8 cellular contexts compared by ENCODE assay signal in genomic region chr3:101724329-101725191, GRCh38. TPM values are rescaled to one million over a fixed set of nuclear protein-coding genes. Genes with fewer than 3 reads are reported as not detected.
A peak's percentile ranks its signal among the peaks of the same experiment; 100 is the strongest.
DNase-seq lines count a peak whose midpoint lies in the region; ATAC-seq and TF ChIP-seq lines count a peak whose summit lies in the region.

Gene CEP97, plus strand, starts transcription at chr3:101724614. Its CDS starts 63 bp downstream, at chr3:101724677.

- no peaks in the 10 kb centered on the region for H3K27me3 Mint-ChIP-seq in activated T-helper 2 cell treated with anti-CD3 and anti-CD28 coated beads, Interferon-gamma antibody, Interleukin-2, Interleukin-4, amounts not matched to agents 10 μg/mL and 5 μg/mL and 100 μg/mL, durations not matched to agents 14 hours and 24 hours and 36 hours (ENCODE audit: low read depth)
- no peaks in the 10 kb centered on the region for H3K27me3 Mint-ChIP-seq in nephron (ENCODE audit: low read depth)
- no peaks in the 10 kb centered on the region for H3K27me3 Mint-ChIP-seq in stimulated activated naive CD8-positive, alpha-beta T cell treated with anti-CD3 and anti-CD28 coated beads, Interleukin-15, Interleukin-2, amounts not matched to agents 100 ng/mL and 50 ng/mL, for 24 hours

- H3K4me3 ChIP-seq in RWPE2 (ENCODE audit: severe bottlenecking) (peak within 1 kb of the TSS; percentile 76), fibroblast of the aortic adventitia (ENCODE audit: low read depth, low read length) (peak within 1 kb of the TSS; percentile 94)

- H3K9me3 Mint-ChIP-seq in activated T-helper 2 cell treated with anti-CD3 and anti-CD28 coated beads, Interferon-gamma antibody, Interleukin-2, Interleukin-4, amounts not matched to agents 10 μg/mL and 5 μg/mL and 100 μg/mL, durations not matched to agents 14 hours and 24 hours and 36 hours: no peaks in the 10 kb centered on the region
- no peaks in the 10 kb centered on the region for H3K9me3 Mint-ChIP-seq in nephron
- H3K9me3 Mint-ChIP-seq in stimulated activated naive CD8-positive, alpha-beta T cell treated with anti-CD3 and anti-CD28 coated beads, Interleukin-15, Interleukin-2, amounts not matched to agents 100 ng/mL and 50 ng/mL, for 24 hours: no peaks in the 10 kb centered on the region

- peaks cover 25% of the 10 kb centered on the region for H3K36me3 Mint-ChIP-seq in activated T-helper 2 cell treated with anti-CD3 and anti-CD28 coated beads, Interferon-gamma antibody, Interleukin-2, Interleukin-4, amounts not matched to agents 10 μg/mL and 5 μg/mL and 100 μg/mL, durations not matched to agents 14 hours and 24 hours and 36 hours (ENCODE audit: low read depth)
- peaks cover 21% of the 10 kb centered on the region for H3K36me3 Mint-ChIP-seq in nephron (ENCODE audit: low read depth)
- peaks cover 26% of the 10 kb centered on the region for H3K36me3 Mint-ChIP-seq in stimulated activated naive CD8-positive, alpha-beta T cell treated with anti-CD3 and anti-CD28 coated beads, Interleukin-15, Interleukin-2, amounts not matched to agents 100 ng/mL and 50 ng/mL, for 24 hours (ENCODE audit: low read depth)

- peak within 1 kb of the TSS; percentile 58 for H3K27ac ChIP-seq in RWPE2 (ENCODE audit: poor library complexity, severe bottlenecking)

- H3K36me3 ChIP-seq in RWPE2 (ENCODE audit: low read depth): peaks cover 33% of the 10 kb centered on the region

- intact Hi-C loops in activated T-helper 2 cell treated with anti-CD3 and anti-CD28 coated beads, Interferon-gamma antibody, Interleukin-2, Interleukin-4, amounts not matched to agents 10 μg/mL and 5 μg/mL and 100 μg/mL, durations not matched to agents 14 hours and 24 hours and 36 hours (cut with micrococcal nuclease): loop anchor here (1.0 to 10.0 kb wide), 8 partner anchors 38 to 552 kb away; partner anchors contain the start of genes NFKBIZ, NXPE3, PCNP and RPL24

- peak; percentile 92 for DNase-seq in EH (ENCODE audit: low read depth)
- peak; percentile 85 for DNase-seq in H4 (ENCODE audit: low spot score)
- peak; percentile 91 for DNase-seq in LoVo (ENCODE audit: low spot score)
- DNase-seq in RWPE2 (ENCODE audit: low spot score): peak; percentile 93
- peak; percentile 85 for DNase-seq in activated T-helper 2 cell treated with anti-CD3 and anti-CD28 coated beads, Interferon-gamma antibody, Interleukin-2, Interleukin-4, amounts not matched to agents 10 μg/mL and 5 μg/mL and 100 μg/mL, durations not matched to agents 14 hours and 24 hours and 36 hours (ENCODE audit: low spot score)
- DNase-seq in fibroblast of the aortic adventitia (ENCODE audit: low read depth): peak; percentile 89

- no peaks in the 10 kb centered on the region for H3K9me3 ChIP-seq in RWPE2 (ENCODE audit: severe bottlenecking)

- peak within 1 kb of the TSS; percentile 96 for H3K4me3 Mint-ChIP-seq in activated T-helper 2 cell treated with anti-CD3 and anti-CD28 coated beads, Interferon-gamma antibody, Interleukin-2, Interleukin-4, amounts not matched to agents 10 μg/mL and 5 μg/mL and 100 μg/mL, durations not matched to agents 14 hours and 24 hours and 36 hours (ENCODE audit: low read depth)
- peak within 1 kb of the TSS; percentile 98 to 99 (median 99) for H3K4me3 Mint-ChIP-seq in nephron
- H3K4me3 Mint-ChIP-seq in stimulated activated naive CD8-positive, alpha-beta T cell treated with anti-CD3 and anti-CD28 coated beads, Interleukin-15, Interleukin-2, amounts not matched to agents 100 ng/mL and 50 ng/mL, for 24 hours: peak within 1 kb of the TSS; percentile 99

- peaks cover 38% of the 10 kb centered on the region for H3K4me1 ChIP-seq in RWPE2 (ENCODE audit: insufficient read depth, poor library complexity, severe bottlenecking)

- peak; percentile 95 for ATAC-seq in RWPE2 (ENCODE audit: low read depth)

- TF ChIP-seq CTCF in RWPE2 (IDR thresholded peaks at IDR 0.05; ENCODE audit: poor library complexity, severe bottlenecking): no peak
- TF ChIP-seq CTCF in fibroblast of the aortic adventitia (IDR thresholded peaks at IDR 0.05; ENCODE audit: insufficient read depth, low read length): no peak
- TF ChIP-seq CTCF in nephron (IDR thresholded peaks at IDR 0.05; ENCODE audit: unreplicated experiment in 3 of 3): no peak

- peaks cover 40% of the 10 kb centered on the region for H3K4me1 Mint-ChIP-seq in activated T-helper 2 cell treated with anti-CD3 and anti-CD28 coated beads, Interferon-gamma antibody, Interleukin-2, Interleukin-4, amounts not matched to agents 10 μg/mL and 5 μg/mL and 100 μg/mL, durations not matched to agents 14 hours and 24 hours and 36 hours (ENCODE audit: low read depth)
- H3K4me1 Mint-ChIP-seq in nephron: peaks cover 27% of the 10 kb centered on the region
- H3K4me1 Mint-ChIP-seq in stimulated activated naive CD8-positive, alpha-beta T cell treated with anti-CD3 and anti-CD28 coated beads, Interleukin-15, Interleukin-2, amounts not matched to agents 100 ng/mL and 50 ng/mL, for 24 hours (ENCODE audit: low read depth): peaks cover 57% of the 10 kb centered on the region

- H3K27ac Mint-ChIP-seq in activated T-helper 2 cell treated with anti-CD3 and anti-CD28 coated beads, Interferon-gamma antibody, Interleukin-2, Interleukin-4, amounts not matched to agents 10 μg/mL and 5 μg/mL and 100 μg/mL, durations not matched to agents 14 hours and 24 hours and 36 hours: peak within 1 kb of the TSS; percentile 98
- H3K27ac Mint-ChIP-seq in nephron: peak within 1 kb of the TSS; percentile 92 to 99 (median 97)
- H3K27ac Mint-ChIP-seq in stimulated activated naive CD8-positive, alpha-beta T cell treated with anti-CD3 and anti-CD28 coated beads, Interleukin-15, Interleukin-2, amounts not matched to agents 100 ng/mL and 50 ng/mL, for 24 hours: peak within 1 kb of the TSS; percentile 97

- H3K27me3 ChIP-seq in RWPE2 (ENCODE audit: insufficient read depth, poor library complexity, severe bottlenecking): no peaks in the 10 kb centered on the region

RNA-seq across cellular contexts. Expression of gene CEP97, which starts in this region (rescaled TPM):
- total RNA-seq in H4 (2014; rRNA removed; shearing (Covaris generic)): 10.3 and 12.3 TPM in 2 replicates
- 26.0 and 26.1 TPM in 2 replicates for total RNA-seq in activated T-helper 2 cell treated with anti-CD3 and anti-CD28 coated beads, Interferon-gamma antibody, Interleukin-2, Interleukin-4, amounts not matched to agents 10 μg/mL and 5 μg/mL and 100 μg/mL, durations not matched to agents 14 hours and 24 hours and 36 hours
- total RNA-seq in fibroblast of the aortic adventitia (ENCODE audit: low replicate concordance): 6.1 and 21.4 TPM in 2 replicates

Comparison
In these comparisons a context has a peak if more than half of its experiments do, and no peak if none do; other contexts are left out.
1. Peak in every context shown above with its lines: DNase-seq, ATAC-seq, H3K4me3 ChIP-seq and H3K27ac ChIP-seq.